1 cellular context compared by ENCODE assay signal in genomic region chr17:8153957-8154607, GRCh38.
A peak's percentile ranks its signal among the peaks of the same experiment; 100 is the strongest.
TF ChIP-seq lines count a peak whose summit lies in the region.

No MANE protein-coding gene starts in this region.

TF ChIP-seq in K562, 482 proteins besides CTCF, POLR2A, EP300 and RAD21 (continued from another document and continues in another):
- TF ChIP-seq ZNF407 (IDR thresholded peaks at IDR 0.05; ENCODE audit: low read depth) (no peak), ZFPM2 (CRISPR knock-in tag; IDR thresholded peaks at IDR 0.05) (no peak), PTBP1 (IDR thresholded peaks at IDR 0.05; ENCODE audit: low read depth, low read length) (no peak), DPF2 (IDR thresholded peaks at IDR 0.05) (peak; percentile 58; the same call in 1 of the 2 replicates), ZBTB34 (CRISPR knock-in tag; IDR thresholded peaks at IDR 0.05) (no peak), RBM25 (IDR thresholded peaks at IDR 0.05; ENCODE audit: low read depth, low read length, severe bottlenecking) (no peak), ZNF830 (CRISPR knock-in tag; IDR thresholded peaks at IDR 0.05) (no peak), BCLAF1 (IDR thresholded peaks at IDR 0.05; ENCODE audit: borderline replicate concordance in 1 of 2, control insufficient read depth in 1 of 2, low read depth in 2 of 2, low read length in 1 of 2) (no peak; a peak in 1 of 4 replicates), ZNF512 (tag; IDR thresholded peaks at IDR 0.05) (no peak), MBD2 (IDR thresholded peaks at IDR 0.05; ENCODE audit: borderline replicate concordance, low read depth) (no peak), CUX1 (CRISPR knock-in tag; IDR thresholded peaks at IDR 0.05) (no peak), CBX1 (IDR thresholded peaks at IDR 0.05; ENCODE audit: low read depth) (no peak), ARID3A (IDR thresholded peaks at IDR 0.05; ENCODE audit: borderline replicate concordance, low read depth, low read length) (no peak), ATF3 (IDR thresholded peaks at IDR 0.05) (no peak), ATF3 (CRISPR knock-in tag; conservative IDR thresholded peaks at IDR 0.05) (no peak), FIP1L1 (IDR thresholded peaks at IDR 0.05; ENCODE audit: low read depth, low read length, poor library complexity, severe bottlenecking) (no peak), SMARCC2 (IDR thresholded peaks at IDR 0.05; ENCODE audit: low read depth) (no peak), SRSF3 (IDR thresholded peaks at IDR 0.05; ENCODE audit: insufficient read depth, low read length) (no peak), CXXC5 (CRISPR knock-in tag; IDR thresholded peaks at IDR 0.05) (peak; percentile 68), XRCC3 (IDR thresholded peaks at IDR 0.05) (no peak), IRF2 (CRISPR knock-in tag; IDR thresholded peaks at IDR 0.05) (no peak), ZBTB5 (IDR thresholded peaks at IDR 0.05) (peak; percentile 22; the same call in 1 of the 2 replicates), ZNF311 (CRISPR knock-in tag; IDR thresholded peaks at IDR 0.05) (no peak), HNRNPUL1 (IDR thresholded peaks at IDR 0.05; ENCODE audit: low read length) (no peak), POLR2AphosphoS2 (IDR thresholded peaks at IDR 0.05; ENCODE audit: low read length) (no peak), IRF9 (tag; IDR thresholded peaks at IDR 0.05) (no peak), ZBED1 (IDR thresholded peaks at IDR 0.05) (no peak)
